ENCODE assay signal across 1 cellular context in genomic region chr11:119228535-119229302, GRCh38.
TF ChIP-seq lines count a peak whose summit lies in the region.

No MANE protein-coding gene starts in this region.

TF ChIP-seq in IMR-90, 13 proteins besides CTCF, POLR2A, EP300 and RAD21:
- TF ChIP-seq NFE2L2 (IDR thresholded peaks at IDR 0.05; ENCODE audit: low read depth, low read length) (no peak), FOS (IDR thresholded peaks at IDR 0.05; ENCODE audit: low read depth, low read length) (no peak), MAFK (IDR thresholded peaks at IDR 0.05; ENCODE audit: low read depth, low read length) (no peak), MAZ (IDR thresholded peaks at IDR 0.05; ENCODE audit: borderline replicate concordance, low read depth, low read length) (no peak), CHD1 (IDR thresholded peaks at IDR 0.05; ENCODE audit: low read depth, low read length) (no peak), ELK1 (IDR thresholded peaks at IDR 0.05; ENCODE audit: borderline replicate concordance, low read depth, low read length) (no peak), MXI1 (IDR thresholded peaks at IDR 0.05; ENCODE audit: borderline replicate concordance, low read depth, low read length) (no peak), BHLHE40 (IDR thresholded peaks at IDR 0.05; ENCODE audit: low read depth, low read length) (no peak), RCOR1 (IDR thresholded peaks at IDR 0.05; ENCODE audit: insufficient replicate concordance, low read length) (no peak), USF2 (IDR thresholded peaks at IDR 0.05; ENCODE audit: low read depth, low read length) (no peak), RFX5 (IDR thresholded peaks at IDR 0.05; ENCODE audit: low read depth, low read length) (no peak), SMC3 (IDR thresholded peaks at IDR 0.05; ENCODE audit: low read depth, low read length) (no peak)
